Comparison of ENCODE assay signal across 16 cellular contexts in genomic region chr15:73969151-73969759, GRCh38.
"Had no signal": no experiment of that assay in that cellular context is flagged by ENCODE, and none has a peak within 500 bp of the region (broad histone marks: within the 10 kb centered on the region; RNA-seq: fewer than 3 reads in every experiment).

No MANE protein-coding gene starts in this region.

- H3K36me3 Mint-ChIP-seq: activated naive CD4-positive, alpha-beta T cell treated with anti-CD3 and anti-CD28 coated beads, Interleukin-2, amount 50 U/mL, for 24 hours; memory B cell; natural killer cell treated with Interleukin-12 subunit alpha and Interleukin-12 subunit beta and Interleukin-15 and Interleukin-18, amount 100 ng/mL, for 72 hours; type B pancreatic cell had no signal

- H3K27ac Mint-ChIP-seq: activated CD8-positive, alpha-beta T cell treated with anti-CD3 and anti-CD28 coated beads, Interleukin-2, amount 10 ng/mL, durations not matched to agents 7 days and 5 days; activated naive CD4-positive, alpha-beta T cell treated with anti-CD3 and anti-CD28 coated beads, Interleukin-2, amount 50 U/mL, for 24 hours; activated T-helper 2 cell treated with anti-CD3 and anti-CD28 coated beads, Interferon-gamma antibody, Interleukin-2, Interleukin-4, amounts not matched to agents 10 μg/mL and 5 μg/mL and 100 μg/mL, durations not matched to agents 14 hours and 24 hours and 36 hours; memory B cell; progenitor cell of endocrine pancreas; type B pancreatic cell had no signal

- H3K27me3 Mint-ChIP-seq: activated naive CD4-positive, alpha-beta T cell treated with anti-CD3 and anti-CD28 coated beads, Interleukin-2, amount 50 U/mL, for 24 hours had no signal

- DNase-seq: activated CD4-positive, alpha-beta T cell treated with anti-CD3 and anti-CD28 coated beads for 4 hours; activated CD8-positive, alpha-beta T cell treated with anti-CD3 and anti-CD28 coated beads, Interleukin-2, amount 10 ng/mL, durations not matched to agents 7 days and 5 days; adrenal gland; esophagus squamous epithelium; hippocampal formation; left ventricle myocardium inferior; nucleus accumbens; small intestine; stimulated activated naive CD8-positive, alpha-beta T cell treated with anti-CD3 and anti-CD28 coated beads, Interleukin-15, Interleukin-2, amounts not matched to agents 100 U/mL and 50 U/mL, for 24 hours; T-helper 2 cell had no signal

- H3K9me3 Mint-ChIP-seq: activated naive CD4-positive, alpha-beta T cell treated with anti-CD3 and anti-CD28 coated beads, Interleukin-2, amount 50 U/mL, for 24 hours; activated T-helper 2 cell treated with anti-CD3 and anti-CD28 coated beads, Interferon-gamma antibody, Interleukin-2, Interleukin-4, amounts not matched to agents 10 μg/mL and 5 μg/mL and 100 μg/mL, durations not matched to agents 14 hours and 24 hours and 36 hours; memory B cell; natural killer cell treated with Interleukin-12 subunit alpha and Interleukin-12 subunit beta and Interleukin-15 and Interleukin-18, amount 100 ng/mL, for 72 hours; type B pancreatic cell had no signal

- ATAC-seq: activated CD8-positive, alpha-beta T cell treated with anti-CD3 and anti-CD28 coated beads, Interleukin-2, amount 10 ng/mL, durations not matched to agents 7 days and 5 days; natural killer cell treated with Interleukin-12 subunit alpha and Interleukin-12 subunit beta and Interleukin-15 and Interleukin-18, amount 100 ng/mL, for 72 hours; stimulated activated naive CD8-positive, alpha-beta T cell treated with anti-CD3 and anti-CD28 coated beads, Interleukin-15, Interleukin-2, amounts not matched to agents 100 U/mL and 50 U/mL, for 24 hours had no signal

- H3K4me3 Mint-ChIP-seq: activated CD8-positive, alpha-beta T cell treated with anti-CD3 and anti-CD28 coated beads, Interleukin-2, amount 10 ng/mL, durations not matched to agents 7 days and 5 days; activated naive CD4-positive, alpha-beta T cell treated with anti-CD3 and anti-CD28 coated beads, Interleukin-2, amount 50 U/mL, for 24 hours; memory B cell; natural killer cell treated with Interleukin-12 subunit alpha and Interleukin-12 subunit beta and Interleukin-15 and Interleukin-18, amount 100 ng/mL, for 72 hours; type B pancreatic cell had no signal
